28 cellular contexts compared by ENCODE assay signal in the genomic region with DNA sequence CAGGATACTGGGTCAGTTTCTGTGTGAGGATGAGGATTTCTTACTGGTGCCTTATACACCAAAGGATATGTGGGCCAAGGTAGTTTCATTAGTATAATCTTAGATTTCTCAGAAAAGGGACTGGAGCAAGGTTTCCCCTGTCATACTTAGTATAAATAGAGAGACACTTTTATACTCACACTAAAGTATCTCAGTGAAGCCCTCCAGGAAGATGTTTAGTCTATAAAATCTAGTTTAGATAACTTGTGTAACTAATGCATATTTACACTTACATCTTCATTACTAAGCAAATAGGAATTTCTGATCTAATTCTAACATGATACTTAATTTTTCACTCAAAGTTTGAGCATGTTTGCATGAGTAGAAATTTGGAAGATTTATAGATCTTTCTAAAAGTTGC. TPM values are rescaled to one million over a fixed set of nuclear protein-coding genes. Genes with fewer than 3 reads are reported as not detected.
DNase-seq lines count a peak whose midpoint lies in the region; ATAC-seq and TF ChIP-seq lines count a peak whose summit lies in the region.
"Had no signal": no experiment of that assay in that cellular context is flagged by ENCODE, and none has a peak within 500 bp of the region (broad histone marks: within the 10 kb centered on the region; RNA-seq: fewer than 3 reads in every experiment).

No MANE protein-coding gene starts in this region.

- POLR2A ChIA-PET in CD4-positive, alpha-beta T cell (lab: Charles Lee): no interaction called here

- peak; percentile 7 for DNase-seq in GM23248
- peak in 1 of 2 experiments; percentile 2 for DNase-seq in SJSA1 (ENCODE audit: low read depth in 1 of 2, low spot score in 2 of 2)
- peak; percentile 32 for DNase-seq in fibroblast of villous mesenchyme (ENCODE audit: low read depth)
- no peak for DNase-seq in neural crest cell (ENCODE audit: low read depth, low spot score)
- no peak for DNase-seq in CD4-positive, alpha-beta T cell
- DNase-seq: activated CD4-positive, alpha-beta T cell treated with anti-CD3 and anti-CD28 coated beads, Interleukin-2, amount 50 U/mL, for 48 hours; CD8-positive, alpha-beta memory T cell; DMS153; GF-D8; hypothalamus; left ventricle myocardium superior; natural killer cell; NCI-H187 treated with DMSO at 0.1 percent for 48 hours; NCI-H524 treated with DMSO at 0.1 percent for 48 hours; NK-92 treated with Interleukin-12 subunit alpha and Interleukin-12 subunit beta, amount 100 ng/mL, for 24 hours; pancreas; Right ventricle myocardium superior; stimulated activated CD4-positive, alpha-beta T cell treated with anti-CD3 and anti-CD28 coated beads, Interleukin-2, amount 100 ng/mL, for 24 hours had no signal

- no peak for TF ChIP-seq CTCF in fibroblast of villous mesenchyme (IDR thresholded peaks at IDR 0.05; ENCODE audit: insufficient read depth, low read depth, low read length)
- no peak for TF ChIP-seq CTCF in neural crest cell (conservative IDR thresholded peaks at IDR 0.05)
- no peak for TF ChIP-seq CTCF in CD4-positive, alpha-beta T cell (IDR thresholded peaks at IDR 0.05)

- H3K27me3 ChIP-seq in GM23248 (replicated peaks; ENCODE audit: insufficient read depth) (no peaks in the 10 kb centered on the region), SJSA1 (replicated peaks) (no peaks in the 10 kb centered on the region)
- H3K27me3 ChIP-seq in CD4-positive, alpha-beta T cell (ENCODE audit: control insufficient read depth, insufficient read depth, low read length): no peaks in the 10 kb centered on the region
- H3K27me3 ChIP-seq: esophagus muscularis mucosa, pancreas, tibial nerve had no signal

- H3K36me3 ChIP-seq in GM23248 (ENCODE audit: low read depth) (peaks cover 21% of the 10 kb centered on the region; the same call in 1 of the 2 replicates), SJSA1 (peaks cover 2% of the 10 kb centered on the region)

- CTCF ChIA-PET in CD4-positive, alpha-beta T cell (lab: Charles Lee): no interaction called here

- no peaks in the 10 kb centered on the region for H3K27me3 Mint-ChIP-seq in neural crest cell (ENCODE audit: low read depth)
- H3K27me3 Mint-ChIP-seq in CD4-positive, alpha-beta T cell: no peaks in the 10 kb centered on the region
- H3K27me3 Mint-ChIP-seq: activated naive CD4-positive, alpha-beta T cell treated with anti-CD3 and anti-CD28 coated beads, Interleukin-2, amount 50 U/mL, for 24 hours; B cell; CD8-positive, alpha-beta memory T cell had no signal

- no peaks in the 10 kb centered on the region for H3K9me3 Mint-ChIP-seq in neural crest cell
- H3K9me3 Mint-ChIP-seq in CD4-positive, alpha-beta T cell: no peaks in the 10 kb centered on the region
- H3K9me3 Mint-ChIP-seq: activated naive CD4-positive, alpha-beta T cell treated with anti-CD3 and anti-CD28 coated beads, Interleukin-2, amount 50 U/mL, for 24 hours; activated T-helper 1 cell treated with anti-CD3 and anti-CD28 coated beads, Interleukin-12 subunit alpha, Interleukin-12 subunit beta, Interleukin-2, Interleukin-4 antibody, amounts not matched to agents 30 ng/mL and 10 ng/mL and 1 ng/mL, durations not matched to agents 14 hours and 24 hours and 36 hours; CD8-positive, alpha-beta memory T cell; natural killer cell had no signal

- H3K9me3 ChIP-seq in GM23248 (ENCODE audit: low read depth) (no peaks in the 10 kb centered on the region), SJSA1 (replicated peaks) (no peaks in the 10 kb centered on the region)
- H3K9me3 ChIP-seq in CD4-positive, alpha-beta T cell (ENCODE audit: control insufficient read depth, low read length): no peaks in the 10 kb centered on the region
- H3K9me3 ChIP-seq: esophagus muscularis mucosa, pancreas, tibial nerve had no signal

- H3K4me1 ChIP-seq in GM23248 (ENCODE audit: insufficient read depth): peaks cover 15% of the 10 kb centered on the region
- H3K4me1 ChIP-seq in SJSA1 (replicated peaks): peaks cover 25% of the 10 kb centered on the region

- in situ Hi-C loops in GM23248 (cut with MboI): no loop called here

- no peaks in the 10 kb centered on the region for H4K20me1 ChIP-seq in GM23248 (ENCODE audit: insufficient read depth)

- H3K9ac ChIP-seq in GM23248: no peak overlapping the region

- ATAC-seq in GM21360 (IDR thresholded peaks at IDR 0.05; ENCODE audit: unreplicated experiment) (no peak), GM18520 (IDR thresholded peaks at IDR 0.05; ENCODE audit: unreplicated experiment) (no peak), HG02642 (IDR thresholded peaks at IDR 0.05; ENCODE audit: poor library complexity, unreplicated experiment) (no peak)
- no peak for ATAC-seq in CD4-positive, alpha-beta T cell (ENCODE audit: poor library complexity)
- ATAC-seq: left ventricle myocardium superior, natural killer cell, pancreas had no signal

- H3K79me2 ChIP-seq in GM23248 (ENCODE audit: insufficient read depth): peaks cover 13% of the 10 kb centered on the region

- peak overlapping the region; percentile 92 for H3K27ac Mint-ChIP-seq in neural crest cell (ENCODE audit: unreplicated experiment)
- no peak overlapping the region for H3K27ac Mint-ChIP-seq in CD4-positive, alpha-beta T cell
- H3K27ac Mint-ChIP-seq: activated naive CD4-positive, alpha-beta T cell treated with anti-CD3 and anti-CD28 coated beads, Interleukin-2, amount 50 U/mL, for 24 hours; activated T-helper 1 cell treated with anti-CD3 and anti-CD28 coated beads, Interleukin-12 subunit alpha, Interleukin-12 subunit beta, Interleukin-2, Interleukin-4 antibody, amounts not matched to agents 30 ng/mL and 10 ng/mL and 1 ng/mL, durations not matched to agents 14 hours and 24 hours and 36 hours; B cell; CD8-positive, alpha-beta memory T cell; natural killer cell had no signal

- intact Hi-C loops in CD4-positive, alpha-beta T cell (cut with DNase I, micrococcal nuclease): no loop called here

- H3K36me3 Mint-ChIP-seq in neural crest cell (ENCODE audit: low read depth): peaks cover 13% of the 10 kb centered on the region
- H3K36me3 Mint-ChIP-seq in CD4-positive, alpha-beta T cell (ENCODE audit: low read depth): peaks cover 75% of the 10 kb centered on the region

- H3F3A ChIP-seq in GM23248 (ENCODE audit: insufficient read depth): no peaks in the 10 kb centered on the region

- no peak overlapping the region for H3K4me3 ChIP-seq in GM23248
- H3K4me3 ChIP-seq in SJSA1: no peak overlapping the region
- no peak overlapping the region for H3K4me3 ChIP-seq in fibroblast of villous mesenchyme (ENCODE audit: low read depth, low read length)
- H3K4me3 ChIP-seq: coronary artery, esophagus muscularis mucosa, pancreas, tibial nerve had no signal

- no peak overlapping the region for H3K4me3 Mint-ChIP-seq in neural crest cell
- no peak overlapping the region for H3K4me3 Mint-ChIP-seq in CD4-positive, alpha-beta T cell
- H3K4me3 Mint-ChIP-seq: activated naive CD4-positive, alpha-beta T cell treated with anti-CD3 and anti-CD28 coated beads, Interleukin-2, amount 50 U/mL, for 24 hours; activated T-helper 1 cell treated with anti-CD3 and anti-CD28 coated beads, Interleukin-12 subunit alpha, Interleukin-12 subunit beta, Interleukin-2, Interleukin-4 antibody, amounts not matched to agents 30 ng/mL and 10 ng/mL and 1 ng/mL, durations not matched to agents 14 hours and 24 hours and 36 hours; B cell; CD8-positive, alpha-beta memory T cell; natural killer cell had no signal

- peaks cover 32% of the 10 kb centered on the region for H3K4me1 Mint-ChIP-seq in neural crest cell
- H3K4me1 Mint-ChIP-seq in CD4-positive, alpha-beta T cell (ENCODE audit: low read depth): peaks cover 5% of the 10 kb centered on the region
- H3K4me1 Mint-ChIP-seq: natural killer cell had no signal

- no peaks in the 10 kb centered on the region for H3K9me2 ChIP-seq in GM23248 (ENCODE audit: insufficient read depth)

- no peak overlapping the region for H2AFZ ChIP-seq in GM23248

- H3K27ac ChIP-seq in GM23248: no peak overlapping the region
- H3K27ac ChIP-seq in SJSA1: 0 out of 2 replicates have a peak overlapping the region, but pooled peaks have one; percentile 25
- no peak overlapping the region for H3K27ac ChIP-seq in CD4-positive, alpha-beta T cell (ENCODE audit: low read depth, low read length)
- H3K27ac ChIP-seq: coronary artery, esophagus muscularis mucosa, HL-60, pancreas, tibial nerve had no signal

- H3K4me2 ChIP-seq in GM23248 (ENCODE audit: unreplicated experiment): no peak overlapping the region

RNA-seq across cellular contexts. Expression of gene EMSY, which starts 11.1 kb away (rescaled TPM):
- 6.6 and 14.6 TPM in 2 replicates for total RNA-seq in GM23248 (2014; rRNA removed; shearing (Covaris generic))
- 9.6 and 10.9 TPM in 2 replicates for polyA plus RNA-seq in GM23248 (2016; fragmentation: Nextera tagmentation; extraction: Ambion mirVana)
- total RNA-seq in SJSA1 (2014; rRNA removed; shearing (Covaris generic)): 8.8 and 21.7 TPM in 2 replicates
- total RNA-seq in fibroblast of villous mesenchyme: 18.0 and 22.0 TPM in 2 replicates
- total RNA-seq in neural crest cell: 39.1 and 40.1 TPM in 2 replicates
- total RNA-seq in CD4-positive, alpha-beta T cell: 10 to 100 TPM; 20.9 to 21.8 TPM

Comparison
In these comparisons a context has a peak if more than half of its experiments do, and no peak if none do; other contexts are left out.
1. DNase-seq: peak in GM23248 (single experiment) and fibroblast of villous mesenchyme (single experiment); none in neural crest cell (single experiment) and CD4-positive, alpha-beta T cell (0 of 10).